In genomic region chr3:100526613-100527346, GRCh38 we compare ENCODE assay signal across 17 cellular contexts. TPM values are rescaled to one million over a fixed set of nuclear protein-coding genes. Genes with fewer than 3 reads are reported as not detected.
DNase-seq lines count a peak whose midpoint lies in the region; ATAC-seq, FAIRE-seq and TF ChIP-seq lines count a peak whose summit lies in the region.
"Had no signal": no experiment of that assay in that cellular context is flagged by ENCODE, and none has a peak within 500 bp of the region (broad histone marks: within the 10 kb centered on the region; RNA-seq: fewer than 3 reads in every experiment).

No MANE protein-coding gene starts in this region.

- H3K79me2 ChIP-seq in keratinocyte (ENCODE audit: control insufficient read depth, insufficient read depth, low read length): no peaks in the 10 kb centered on the region

- ATAC-seq in Right ventricle myocardium inferior (peak; percentile 78), aorta (ENCODE audit: low FRiP score) (peak; percentile 70), GM18502 (IDR thresholded peaks at IDR 0.05; ENCODE audit: poor library complexity, unreplicated experiment) (no peak)
- ATAC-seq: activated CD8-positive, alpha-beta memory T cell treated with anti-CD3 and anti-CD28 coated beads, Interleukin-2, amount 10 ng/mL, durations not matched to agents 7 days and 5 days; stimulated activated effector memory CD8-positive, alpha-beta T cell treated with anti-CD3 and anti-CD28 coated beads, Interleukin-12 subunit alpha, Interleukin-12 subunit beta, amount 100 ng/mL, for 72 hours; WTC11 had no signal

- no peak for TF ChIP-seq POLR2A in breast epithelium (IDR thresholded peaks at IDR 0.05)

- H3K36me3 ChIP-seq in right atrium auricular region: no peaks in the 10 kb centered on the region
- no peaks in the 10 kb centered on the region for H3K36me3 ChIP-seq in breast epithelium
- no peaks in the 10 kb centered on the region for H3K36me3 ChIP-seq in keratinocyte (ENCODE audit: control insufficient read depth in 2 of 2, extremely low read depth in 1 of 2, insufficient read depth in 2 of 2, low read length in 2 of 2)
- peaks cover 0 to 4% of the 10 kb centered on the region in 2 donors for H3K36me3 ChIP-seq in aorta (ENCODE audit: control insufficient read depth in 1 of 2, insufficient read depth in 2 of 2, low read length in 1 of 2)
- H3K36me3 ChIP-seq: ovary had no signal

- DNase-seq in Right ventricle myocardium inferior (ENCODE audit: missing footprints): no peak
- no peak for DNase-seq in right atrium auricular region (ENCODE audit: low spot score)
- DNase-seq in breast epithelium (ENCODE audit: low spot score in 2 of 2): no peak
- no peak for DNase-seq in keratinocyte (ENCODE audit: low read depth, low spot score)
- no peak for DNase-seq in aorta
- DNase-seq in activated CD4-positive, alpha-beta T cell treated with anti-CD3 and anti-CD28 coated beads, Interleukin-2, amount 50 U/mL, for 48 hours: no peak
- DNase-seq in KG1 (lab: John Stamatoyannopoulos, UW): no peak
- DNase-seq: activated CD8-positive, alpha-beta memory T cell treated with anti-CD3 and anti-CD28 coated beads, Interleukin-2, amount 10 ng/mL, durations not matched to agents 7 days and 5 days; left cardiac atrium; NCI-H524 treated with DMSO at 0.1 percent for 48 hours; ovary; small intestine; T-helper 1 cell; tibial artery had no signal

- H4K20me1 ChIP-seq in keratinocyte (ENCODE audit: control insufficient read depth, extremely low read depth, insufficient read depth, low read length): no peaks in the 10 kb centered on the region

- H3K27ac ChIP-seq in right atrium auricular region (peak overlapping the region in 1 of 2 donors; percentile 34), breast epithelium (peak overlapping the region; percentile 91 to 93), keratinocyte (ENCODE audit: control insufficient read depth, insufficient read depth, low read length) (peak overlapping the region; percentile 89), aorta (ENCODE audit: low read depth in 1 of 2, low read length in 2 of 2) (no peak overlapping the region)
- H3K27ac ChIP-seq: ovary had no signal

- intact Hi-C loops in Right ventricle myocardium inferior (cut with DNase I): no loop called here
- intact Hi-C loops in breast epithelium (cut with DNase I; ENCODE audit: low total_unique reads): no loop called here
- intact Hi-C loops in aorta (cut with DNase I): no loop called here

- no peaks in the 10 kb centered on the region for H3K9me1 ChIP-seq in keratinocyte (ENCODE audit: control insufficient read depth, extremely low read depth, insufficient read depth, low read length)

- H3K4me3 ChIP-seq in right atrium auricular region (no peak overlapping the region), breast epithelium (no peak overlapping the region), keratinocyte (ENCODE audit: control insufficient read depth in 2 of 3, extremely low read depth in 1 of 3, insufficient read depth in 2 of 3, low read depth in 1 of 3, low read length in 3 of 3) (peak overlapping the region in 1 of 3 experiments; percentile 17), aorta (ENCODE audit: low read length in 2 of 2) (no peak overlapping the region)
- H3K4me3 ChIP-seq: ovary, tibial artery had no signal

- no peaks in the 10 kb centered on the region for H3K4me1 ChIP-seq in right atrium auricular region
- peaks cover 0 to 5% of the 10 kb centered on the region in 2 donors for H3K4me1 ChIP-seq in breast epithelium
- peaks cover 19% of the 10 kb centered on the region for H3K4me1 ChIP-seq in keratinocyte (ENCODE audit: control insufficient read depth, extremely low read depth, insufficient read depth, low read length)
- no peaks in the 10 kb centered on the region for H3K4me1 ChIP-seq in aorta (ENCODE audit: control insufficient read depth in 1 of 2, insufficient read depth in 2 of 2, low read length in 2 of 2)
- H3K4me1 ChIP-seq: tibial artery had no signal

- peak overlapping the region; percentile 54 for H2AFZ ChIP-seq in keratinocyte (ENCODE audit: control insufficient read depth, low read length)

- TF ChIP-seq CTCF in right atrium auricular region (IDR thresholded peaks at IDR 0.05) (no peak), breast epithelium (IDR thresholded peaks at IDR 0.05) (no peak), keratinocyte (optimal IDR thresholded peaks at IDR 0.05 in 1 of 3, IDR thresholded peaks at IDR 0.05 in 1 of 3, conservative IDR thresholded peaks at IDR 0.05 in 1 of 3; ENCODE audit: extremely low read depth in 1 of 3, insufficient read depth in 2 of 3, low read length in 3 of 3) (no peak)

- 88 to 90% methylated on average over 4 of the region's 4 CpGs for WGBS in aorta, 2 donors

- no peak for FAIRE-seq in keratinocyte (lab: Jason Lieb, UNC)
- FAIRE-seq: small intestine had no signal

- H3K9me3 ChIP-seq in right atrium auricular region (no peaks in the 10 kb centered on the region), breast epithelium (no peaks in the 10 kb centered on the region), keratinocyte (ENCODE audit: control insufficient read depth, low read depth, low read length) (no peaks in the 10 kb centered on the region), aorta (ENCODE audit: control insufficient read depth, low read length) (no peaks in the 10 kb centered on the region)
- H3K9me3 ChIP-seq: ovary, tibial artery had no signal

- H3K4me2 ChIP-seq in keratinocyte (ENCODE audit: control insufficient read depth, extremely low read depth, insufficient read depth, low read depth, low read length): peak overlapping the region; percentile 69

- H3K27me3 ChIP-seq in right atrium auricular region: no peaks in the 10 kb centered on the region
- no peaks in the 10 kb centered on the region for H3K27me3 ChIP-seq in breast epithelium
- no peaks in the 10 kb centered on the region for H3K27me3 ChIP-seq in keratinocyte (ENCODE audit: control insufficient read depth, extremely low read depth, insufficient read depth, low read length)
- no peaks in the 10 kb centered on the region for H3K27me3 ChIP-seq in aorta (ENCODE audit: control insufficient read depth in 1 of 2, insufficient read depth in 2 of 2, low read length in 1 of 2)
- H3K27me3 ChIP-seq: ovary, tibial artery had no signal

- dilution Hi-C loops in keratinocyte (cut with MboI; ENCODE audit: extremely low pct_ligation_motif_present, low sequenced_read_pairs): no loop called here

- peak overlapping the region; percentile 70 for H3K9ac ChIP-seq in keratinocyte (ENCODE audit: control insufficient read depth, extremely low read depth, insufficient read depth, low read length)

RNA-seq across cellular contexts. Expression of gene TMEM45A, which starts 34.4 kb away (rescaled TPM):
- 8.0 TPM for total RNA-seq in Right ventricle myocardium inferior
- total RNA-seq in right atrium auricular region: 10 to 100 TPM; 13.5 to 14.3 TPM
- total RNA-seq in breast epithelium: 10 to 100 TPM; 19.7 to 24.5 (median 20.9) TPM
- polyA plus RNA-seq in keratinocyte: 29.7 to 61.1 TPM (median 57.2 TPM) in 3 replicates
- 294 TPM for polyA plus RNA-seq in keratinocyte (2011; ENCODE audit: low read depth)
- 29.0 and 46.3 TPM in 2 replicates for polyA plus RNA-seq in keratinocyte (2011; cell fraction: cytosol; rRNA removed)
- 37.4 and 69.0 TPM in 2 replicates for polyA plus RNA-seq in keratinocyte (2011; cell fraction: nucleus; rRNA removed)
- 28.0 and 849 TPM in 2 replicates for polyA plus RNA-seq in keratinocyte (2012; ENCODE audit: low replicate concordance)
- polyA minus RNA-seq in keratinocyte: 5.7 to 55.0 TPM (median 30.0 TPM) in 3 replicates
- polyA minus RNA-seq in keratinocyte (2011; cell fraction: cytosol; rRNA and poly(A)+ RNA removed): 16.1 TPM
- polyA minus RNA-seq in keratinocyte (2011; cell fraction: nucleus; rRNA and poly(A)+ RNA removed): 31.0 and 41.1 TPM in 2 replicates
- total RNA-seq in aorta: 10 to 100 TPM; 39.2 to 47.5 TPM
- polyA plus RNA-seq in aorta: 10 to 100 TPM; 29.2 to 33.5 TPM

Comparison
In these comparisons a context has a peak if more than half of its experiments do, and no peak if none do; other contexts are left out.
1. H3K27ac ChIP-seq: peak in breast epithelium (2 of 2) and keratinocyte (single experiment); none in aorta (0 of 2).